8 cellular contexts compared by ENCODE assay signal in the genomic region with DNA sequence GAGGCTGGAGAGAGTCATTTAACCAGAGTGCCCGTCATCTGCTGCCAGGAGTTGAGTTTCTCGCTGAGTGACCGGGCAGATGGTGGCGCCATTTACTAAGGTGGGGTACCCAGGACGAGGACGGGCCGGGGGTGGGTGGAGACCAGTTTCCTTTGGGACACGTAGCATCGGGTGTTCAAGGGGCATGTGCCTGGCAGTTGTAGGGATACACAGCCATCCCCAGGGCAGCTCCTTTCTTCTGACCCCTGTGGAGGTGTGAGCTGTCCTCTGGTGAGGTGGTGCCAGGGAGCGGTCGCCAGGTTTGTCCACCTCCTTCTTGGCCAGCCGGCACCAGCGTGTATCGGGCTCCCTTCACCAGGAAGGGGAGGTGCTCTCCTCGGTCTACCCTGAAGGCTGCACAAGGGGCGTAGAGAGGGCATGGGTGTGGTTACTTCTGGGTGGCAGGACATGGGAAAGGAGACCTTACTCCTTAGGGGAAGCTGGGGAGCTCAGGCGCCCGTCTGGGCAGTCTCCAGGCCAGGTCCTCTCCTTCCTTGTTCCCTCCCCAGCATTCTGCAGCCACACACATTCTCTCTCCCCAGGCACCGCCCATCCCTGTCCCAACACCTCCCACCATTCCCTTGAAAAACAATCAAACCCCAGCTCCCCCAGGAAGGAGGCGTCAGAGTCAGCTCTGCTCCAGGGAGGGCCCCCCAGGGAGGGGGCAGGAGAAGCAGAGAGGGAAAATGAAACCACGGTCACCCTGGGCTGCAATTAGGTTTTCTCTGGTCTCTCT. TPM values are rescaled to one million over a fixed set of nuclear protein-coding genes. Genes with fewer than 3 reads are reported as not detected.
DNase-seq lines count a peak whose midpoint lies in the region; ATAC-seq and TF ChIP-seq lines count a peak whose summit lies in the region.

No MANE protein-coding gene starts in this region.

- H2AFZ ChIP-seq in Karpas-422 (ENCODE audit: low read length), result no peak overlapping the region

- no peak overlapping the region for H3K9ac ChIP-seq in Karpas-422 (ENCODE audit: low read length)

- H3K27me3 ChIP-seq in Karpas-422 (ENCODE audit: low read length) (no peaks in the 10 kb centered on the region), right cardiac atrium (ENCODE audit: control insufficient read depth, insufficient read depth) (no peaks in the 10 kb centered on the region)

- H3K79me2 ChIP-seq in Karpas-422 (ENCODE audit: low read length), result no peaks in the 10 kb centered on the region

- in situ Hi-C loops in astrocyte of the cerebellum (cut with HindIII; ENCODE audit: low sequenced_read_pairs), result no loop called here

- DNase-seq in DMS153 treated with DMSO at 0.1 percent for 48 hours (lab: John Stamatoyannopoulos, UW; ENCODE audit: unreplicated experiment), result peak; percentile 62
- DNase-seq in Karpas-422, result peak; percentile 60
- peak; percentile 82 for DNase-seq in SW480 (ENCODE audit: low spot score)
- peak; percentile 89 for DNase-seq in astrocyte of the cerebellum (ENCODE audit: low read depth)
- DNase-seq in right cardiac atrium, result peak; percentile 78 to 93 (median 88)
- peak; percentile 62 for DNase-seq in retina

- H3K4me1 ChIP-seq in Karpas-422 (ENCODE audit: low read length), result peaks cover 5% of the 10 kb centered on the region; the same call in 1 of the 2 replicates
- H3K4me1 ChIP-seq in right cardiac atrium (ENCODE audit: control insufficient read depth, insufficient read depth, low read length), result peaks cover 6% of the 10 kb centered on the region

- H4K20me1 ChIP-seq in Karpas-422 (ENCODE audit: insufficient read depth, low read depth, low read length), result no peaks in the 10 kb centered on the region

- ATAC-seq in right cardiac atrium (peak; percentile 82 to 86), HG03571 (IDR thresholded peaks at IDR 0.05; ENCODE audit: unreplicated experiment) (no peak), HG03439 (IDR thresholded peaks at IDR 0.05; ENCODE audit: unreplicated experiment) (no peak)

- peak overlapping the region; percentile 44 for H3K4me2 ChIP-seq in Karpas-422 (ENCODE audit: low read depth, low read length, poor library complexity, severe bottlenecking)

- no peak overlapping the region for H3K27ac ChIP-seq in Karpas-422 (ENCODE audit: low read length)
- peak overlapping the region; percentile 55 for H3K27ac ChIP-seq in right cardiac atrium (ENCODE audit: low read length)

- no peaks in the 10 kb centered on the region for H3K36me3 ChIP-seq in Karpas-422 (ENCODE audit: insufficient read depth, low read length)

- intact Hi-C loops in right cardiac atrium (cut with DNase I), result loop anchor here in 2 of 4 donors (5.0 to 10.0 kb wide), 4 partner anchors 115 to 495 kb away; no protein-coding TSS in a partner anchor

- WGBS in right cardiac atrium, result 2% methylated on average over 21 of the region's 21 CpGs

- H3K4me3 ChIP-seq in Karpas-422 (ENCODE audit: low read length) (no peak overlapping the region), astrocyte of the cerebellum (ENCODE audit: low read depth, low read length) (peak overlapping the region; percentile 50), right cardiac atrium (ENCODE audit: low read length) (peak overlapping the region; percentile 49)

- H3K9me3 ChIP-seq in Karpas-422 (ENCODE audit: low read length), result no peaks in the 10 kb centered on the region
- H3K9me3 ChIP-seq in right cardiac atrium (ENCODE audit: control insufficient read depth, low read length), result no peaks in the 10 kb centered on the region

- no peaks in the 10 kb centered on the region for H3K9me2 ChIP-seq in Karpas-422 (replicated peaks; ENCODE audit: insufficient read depth, low read length)

- peak; percentile 58 for TF ChIP-seq CTCF in astrocyte of the cerebellum (IDR thresholded peaks at IDR 0.05; ENCODE audit: low read depth, low read length, missing control alignments)

RNA-seq across cellular contexts. Expression of a gene that starts 10.3 kb away (rescaled TPM):
- not detected in 2 replicates for total RNA-seq in Karpas-422 (2014; rRNA removed; shearing (Covaris generic); ENCODE audit: low replicate concordance)
- over 10,000 TPM in 3 of 4 donors, 1,000 to 10,000 TPM in 1; 7,621 to 11,301 (median 10,496) TPM for total RNA-seq in right cardiac atrium
- polyA plus RNA-seq in right cardiac atrium, result 14,884 TPM

RNA-seq across cellular contexts. Expression of a gene that starts 20.8 kb away (rescaled TPM):
- total RNA-seq in Karpas-422 (2014; rRNA removed; shearing (Covaris generic); ENCODE audit: low replicate concordance), result 0.11 and 0.37 TPM in 2 replicates
- total RNA-seq in right cardiac atrium, result 10 to 100 TPM in 2 of 4 donors, 1 to 10 TPM in 2; 6.8 to 13.3 (median 10.8) TPM
- 4.2 TPM for polyA plus RNA-seq in right cardiac atrium

Comparison
In these comparisons a context has a peak if more than half of its experiments do, and no peak if none do; other contexts are left out.
1. ATAC-seq: peak in right cardiac atrium (2 of 2); none in HG03571 (single experiment) and HG03439 (single experiment).
2. RNA of a gene that starts 10.3 kb away (total RNA-seq): 7,621 to 11,301 TPM in right cardiac atrium; not detected in Karpas-422; every median in the first group is over 1,000 times any median in the second.
3. Peak in every context shown above with its lines, with median percentiles within 50 percentile points of each other: DNase-seq.